ENCODE assay signal across 20 cellular contexts in genomic region chr2:176109226-176109954, GRCh38. TPM values are rescaled to one million over a fixed set of nuclear protein-coding genes. Genes with fewer than 3 reads are reported as not detected.
A peak's percentile ranks its signal among the peaks of the same experiment; 100 is the strongest.
DNase-seq lines count a peak whose midpoint lies in the region; ATAC-seq, FAIRE-seq and TF ChIP-seq lines count a peak whose summit lies in the region.
"Had no signal": no experiment of that assay in that cellular context is flagged by ENCODE, and none has a peak within 500 bp of the region (broad histone marks: within the 10 kb centered on the region; RNA-seq: fewer than 3 reads in every experiment).

No MANE protein-coding gene starts in this region.

- H3K27me3 ChIP-seq in HepG2 (ENCODE audit: control insufficient read depth in 1 of 2, insufficient read depth in 2 of 2, low read length in 2 of 2): peaks cover 30 to 88% of the 10 kb centered on the region in 2 experiments
- H3K27me3 ChIP-seq in right lobe of liver: peaks cover 14 to 86% of the 10 kb centered on the region in 2 donors

- H3K9me3 ChIP-seq in HepG2 (ENCODE audit: low read length) (no peaks in the 10 kb centered on the region), right lobe of liver (no peaks in the 10 kb centered on the region)
- H3K9me3 ChIP-seq: gastroesophageal sphincter, psoas muscle had no signal

- POLR2A ChIA-PET in HepG2 (lab: Yijun Ruan, JAX): no interaction called here

- no peak overlapping the region for H3K4me3 Mint-ChIP-seq in activated T-helper 1 cell treated with anti-CD3 and anti-CD28 coated beads, Interleukin-12 subunit alpha, Interleukin-12 subunit beta, Interleukin-2, Interleukin-4 antibody, amounts not matched to agents 30 ng/mL and 10 ng/mL and 1 ng/mL, durations not matched to agents 14 hours and 24 hours and 36 hours
- peak overlapping the region; percentile 25 for H3K4me3 Mint-ChIP-seq in mesothelial cell of epicardium

- no peak for TF ChIP-seq EP300 in HepG2 (IDR thresholded peaks at IDR 0.05; ENCODE audit: low read depth in 2 of 2, low read length in 2 of 2)
- no peak for TF ChIP-seq EP300 in HepG2 (CRISPR knock-in tag; IDR thresholded peaks at IDR 0.05; ENCODE audit: borderline replicate concordance)

- H3K4me1 Mint-ChIP-seq in activated T-helper 1 cell treated with anti-CD3 and anti-CD28 coated beads, Interleukin-12 subunit alpha, Interleukin-12 subunit beta, Interleukin-2, Interleukin-4 antibody, amounts not matched to agents 30 ng/mL and 10 ng/mL and 1 ng/mL, durations not matched to agents 14 hours and 24 hours and 36 hours (ENCODE audit: low read depth): peaks cover 7% of the 10 kb centered on the region
- H3K4me1 Mint-ChIP-seq in mesothelial cell of epicardium: peaks cover 16% of the 10 kb centered on the region

- BruUV-seq in HepG2 (replicated peaks; lab: Mats Ljungman, UMichigan): no TSS peak

- CTCF ChIA-PET in HepG2 (lab: Yijun Ruan, JAX; ENCODE audit: low intra/inter-chr PET ratio, low total read pairs): no interaction called here

- H3K4me3 ChIP-seq in HepG2 (replicated peaks in 1 of 3; ENCODE audit: insufficient read depth in 1 of 3, low read depth in 2 of 3, low read length in 3 of 3) (no peak overlapping the region), right lobe of liver (no peak overlapping the region)
- H3K4me3 ChIP-seq: BLaER1 treated with 17β-estradiol and CSF1 and Interleukin-3, amounts not matched to agents 10 nM and 100 nM; gastroesophageal sphincter; GM12878; PC-9; psoas muscle had no signal

- TF ChIP-seq RAD21 in HepG2 (CRISPR knock-in tag; IDR thresholded peaks at IDR 0.05): no peak

- H3K27me3 Mint-ChIP-seq in activated T-helper 1 cell treated with anti-CD3 and anti-CD28 coated beads, Interleukin-12 subunit alpha, Interleukin-12 subunit beta, Interleukin-2, Interleukin-4 antibody, amounts not matched to agents 30 ng/mL and 10 ng/mL and 1 ng/mL, durations not matched to agents 14 hours and 24 hours and 36 hours (ENCODE audit: insufficient read depth): peaks cover 76% of the 10 kb centered on the region
- peaks cover 90% of the 10 kb centered on the region for H3K27me3 Mint-ChIP-seq in mesothelial cell of epicardium (ENCODE audit: low read depth)

- no peak for ATAC-seq in HepG2
- ATAC-seq in right lobe of liver: no peak
- ATAC-seq in left lobe of liver: no peak
- no peak for ATAC-seq in GM19324 (IDR thresholded peaks at IDR 0.05; ENCODE audit: low FRiP score, unreplicated experiment)
- no peak for ATAC-seq in GM19395 (IDR thresholded peaks at IDR 0.05; ENCODE audit: unreplicated experiment)
- ATAC-seq: gastroesophageal sphincter, GM12878, psoas muscle had no signal

- in situ Hi-C loops in HepG2 (cut with HindIII; ENCODE audit: extremely low pct_ligation_motif_present, low pct_unique_long_range_greater_than_20kb): loop anchor here (10.0 kb wide), 1 partner anchor 1075 kb away; no protein-coding TSS in a partner anchor

- DNase-seq in HepG2 (ENCODE audit: low spot score) (no peak), right lobe of liver (no peak), mesothelial cell of epicardium (ENCODE audit: low spot score in 2 of 2, unreplicated experiment in 2 of 2) (no peak), left lobe of liver (ENCODE audit: low spot score) (no peak), AG08396 (ENCODE audit: low spot score) (no peak)
- DNase-seq in activated T-helper 1 cell treated with anti-CD3 and anti-CD28 coated beads, Interleukin-12 subunit alpha, Interleukin-12 subunit beta, Interleukin-2, Interleukin-4 antibody, amounts not matched to agents 30 ng/mL and 10 ng/mL and 1 ng/mL, durations not matched to agents 14 hours and 24 hours and 36 hours (ENCODE audit: low spot score): no peak
- DNase-seq: activated CD4-positive, CD25-positive, alpha-beta regulatory T cell treated with anti-CD3 and anti-CD28 coated beads, Interleukin-2, amount 50 U/mL, for 72 hours; effector CD8-positive, alpha-beta T cell; immature natural killer cell; PC-9; psoas muscle; SW 1271 had no signal

- peaks cover 7% of the 10 kb centered on the region for H3K4me1 ChIP-seq in HepG2 (ENCODE audit: insufficient read depth, low read length)
- peaks cover 0 to 8% (median 0%) of the 10 kb centered on the region in 4 donors for H3K4me1 ChIP-seq in right lobe of liver
- H3K4me1 ChIP-seq: BLaER1 treated with 17β-estradiol and CSF1 and Interleukin-3, amounts not matched to agents 10 nM and 100 nM had no signal

- H3K9ac ChIP-seq in HepG2 (ENCODE audit: insufficient read depth, low read depth, low read length): no peak overlapping the region
- H3K9ac ChIP-seq: BLaER1 treated with 17β-estradiol and CSF1 and Interleukin-3, amounts not matched to agents 10 nM and 100 nM had no signal

- FAIRE-seq in HepG2 (lab: Jason Lieb, UNC): no peak
- FAIRE-seq: GM12878, HTR-8/SVneo had no signal

- H3K79me2 ChIP-seq in HepG2 (ENCODE audit: insufficient read depth, low read length): no peaks in the 10 kb centered on the region

- TF ChIP-seq POLR2A in HepG2 (IDR thresholded peaks at IDR 0.05; ENCODE audit: insufficient read depth in 1 of 2, low read depth in 2 of 2, low read length in 2 of 2): no peak
- TF ChIP-seq POLR2A in right lobe of liver (IDR thresholded peaks at IDR 0.05): no peak

- 51% methylated on average over 25 of the region's 25 CpGs for WGBS in HepG2 (ENCODE audit: low lambda C conversion rate)
- 8% methylated on average over 16 of the region's 25 CpGs for WGBS in right lobe of liver (ENCODE audit: insufficient coverage, low coverage, low lambda C conversion rate, missing lambda C conversion rate)

- intact Hi-C loops in HepG2 (cut with micrococcal nuclease; ENCODE audit: unreplicated experiment): no loop called here
- intact Hi-C loops in right lobe of liver (cut with DNase I): no loop called here
- intact Hi-C loops in activated T-helper 1 cell treated with anti-CD3 and anti-CD28 coated beads, Interleukin-12 subunit alpha, Interleukin-12 subunit beta, Interleukin-2, Interleukin-4 antibody, amounts not matched to agents 30 ng/mL and 10 ng/mL and 1 ng/mL, durations not matched to agents 14 hours and 24 hours and 36 hours (cut with micrococcal nuclease): no loop called here

- no peaks in the 10 kb centered on the region for H4K20me1 ChIP-seq in HepG2 (ENCODE audit: insufficient read depth, low read length)

- peaks cover 3% of the 10 kb centered on the region for H3K36me3 Mint-ChIP-seq in activated T-helper 1 cell treated with anti-CD3 and anti-CD28 coated beads, Interleukin-12 subunit alpha, Interleukin-12 subunit beta, Interleukin-2, Interleukin-4 antibody, amounts not matched to agents 30 ng/mL and 10 ng/mL and 1 ng/mL, durations not matched to agents 14 hours and 24 hours and 36 hours (ENCODE audit: low read depth)
- no peaks in the 10 kb centered on the region for H3K36me3 Mint-ChIP-seq in mesothelial cell of epicardium

- no peaks in the 10 kb centered on the region for H3K36me3 ChIP-seq in HepG2 (replicated peaks in 1 of 2; ENCODE audit: control insufficient read depth in 1 of 2, insufficient read depth in 2 of 2, low read length in 2 of 2)
- H3K36me3 ChIP-seq in right lobe of liver: no peaks in the 10 kb centered on the region
- H3K36me3 ChIP-seq: BLaER1 treated with 17β-estradiol and CSF1 and Interleukin-3, amounts not matched to agents 10 nM and 100 nM; gastroesophageal sphincter had no signal

- no peak overlapping the region for H2AFZ ChIP-seq in HepG2 (ENCODE audit: low read length)
- H2AFZ ChIP-seq: PC-9 had no signal

- H3K9me3 Mint-ChIP-seq in activated T-helper 1 cell treated with anti-CD3 and anti-CD28 coated beads, Interleukin-12 subunit alpha, Interleukin-12 subunit beta, Interleukin-2, Interleukin-4 antibody, amounts not matched to agents 30 ng/mL and 10 ng/mL and 1 ng/mL, durations not matched to agents 14 hours and 24 hours and 36 hours: no peaks in the 10 kb centered on the region
- H3K9me3 Mint-ChIP-seq in mesothelial cell of epicardium: no peaks in the 10 kb centered on the region

- TF ChIP-seq CTCF in HepG2 (CRISPR knock-in tag; IDR thresholded peaks at IDR 0.05) (no peak), right lobe of liver (IDR thresholded peaks at IDR 0.05) (no peak), mesothelial cell of epicardium (IDR thresholded peaks at IDR 0.05; ENCODE audit: unreplicated experiment) (peak; percentile 35)

- H3K27ac ChIP-seq in HepG2 (ENCODE audit: extremely low read length, insufficient read depth, low read length) (no peak overlapping the region), right lobe of liver (no peak overlapping the region)
- H3K27ac ChIP-seq: BLaER1 treated with 17β-estradiol and CSF1 and Interleukin-3, amounts not matched to agents 10 nM and 100 nM; gastroesophageal sphincter; PC-9; psoas muscle had no signal

- peak overlapping the region; percentile 38; the same call in 1 of the 2 replicates for H3K4me2 ChIP-seq in HepG2 (ENCODE audit: low read depth, low read length)
- H3K4me2 ChIP-seq: BLaER1 treated with 17β-estradiol and CSF1 and Interleukin-3, amounts not matched to agents 10 nM and 100 nM; PC-9 had no signal

- peak overlapping the region; percentile 73 for H3K27ac Mint-ChIP-seq in activated T-helper 1 cell treated with anti-CD3 and anti-CD28 coated beads, Interleukin-12 subunit alpha, Interleukin-12 subunit beta, Interleukin-2, Interleukin-4 antibody, amounts not matched to agents 30 ng/mL and 10 ng/mL and 1 ng/mL, durations not matched to agents 14 hours and 24 hours and 36 hours
- H3K27ac Mint-ChIP-seq in mesothelial cell of epicardium: no peak overlapping the region

RNA-seq across cellular contexts. Expression of gene HOXD11, which starts 2.3 kb away (rescaled TPM):
- total RNA-seq in HepG2 (2016; rRNA removed; fragmentation: Illumina TruSeq; extraction: Trizol) (not detected in 2 replicates), right lobe of liver (not detected), mesothelial cell of epicardium (1.9 to 3.0 TPM (median 2.2 TPM) in 3 replicates), left lobe of liver (not detected)
- not detected in 2 replicates for total RNA-seq in HepG2 (2016; cell fraction: cytosol; rRNA removed; fragmentation: Illumina TruSeq; extraction: Trizol; ENCODE audit: low read depth)
- not detected in 2 replicates for total RNA-seq in HepG2 (2016; cell fraction: insoluble cytoplasmic fraction; rRNA removed; fragmentation: Illumina TruSeq; extraction: Trizol)
- not detected in 2 replicates for total RNA-seq in HepG2 (2016; cell fraction: membrane; rRNA removed; fragmentation: Illumina TruSeq; extraction: Trizol)
- total RNA-seq in HepG2 (2016; cell fraction: nucleus; rRNA removed; fragmentation: Illumina TruSeq; extraction: Trizol): not detected in 2 replicates
- not detected in 2 replicates for polyA plus RNA-seq in HepG2 (2011; rRNA removed)
- polyA plus RNA-seq in HepG2 (2011; cell fraction: cytosol; rRNA removed): not detected in 2 replicates
- polyA plus RNA-seq in HepG2 (2011; cell fraction: nucleus; rRNA removed): not detected in 2 replicates
- polyA plus RNA-seq in HepG2 (2012): not detected in 2 replicates
- polyA plus RNA-seq in HepG2 (2016; cell fraction: cytosol; fragmentation: Illumina TruSeq; extraction: Trizol; ENCODE audit: low read depth): not detected in 2 replicates
- not detected in 2 replicates for polyA plus RNA-seq in HepG2 (2016; cell fraction: insoluble cytoplasmic fraction; fragmentation: Illumina TruSeq; extraction: Trizol; ENCODE audit: low read depth)
- polyA plus RNA-seq in HepG2 (2016; cell fraction: membrane; fragmentation: Illumina TruSeq; extraction: Trizol; ENCODE audit: low read depth): not detected in 2 replicates
- not detected in 2 replicates for polyA plus RNA-seq in HepG2 (2016; cell fraction: nucleus; fragmentation: Illumina TruSeq; extraction: Trizol; ENCODE audit: insufficient read depth, low read depth)
- polyA minus RNA-seq in HepG2 (2011; rRNA and poly(A)+ RNA removed; ENCODE audit: low replicate concordance): 0.72 TPM in 1 of 2 replicates, not detected in the other
- not detected in 2 replicates for polyA minus RNA-seq in HepG2 (2011; cell fraction: cytosol; rRNA and poly(A)+ RNA removed)
- not detected in 2 replicates for polyA minus RNA-seq in HepG2 (2011; cell fraction: nucleus; rRNA and poly(A)+ RNA removed)
- not detected in 2 replicates for total RNA-seq in activated T-helper 1 cell treated with anti-CD3 and anti-CD28 coated beads, Interleukin-12 subunit alpha, Interleukin-12 subunit beta, Interleukin-2, Interleukin-4 antibody, amounts not matched to agents 30 ng/mL and 10 ng/mL and 1 ng/mL, durations not matched to agents 14 hours and 24 hours and 36 hours
- total RNA-seq: gastroesophageal sphincter, GM12878, PC-9, psoas muscle had no signal
- polyA plus RNA-seq: GM12878, immature natural killer cell, psoas muscle had no signal

RNA-seq across cellular contexts. Expression of gene HOXD10, which starts 7.2 kb away (rescaled TPM):
- not detected in 2 replicates for total RNA-seq in HepG2 (2016; rRNA removed; fragmentation: Illumina TruSeq; extraction: Trizol)
- not detected in 2 replicates for total RNA-seq in HepG2 (2016; cell fraction: cytosol; rRNA removed; fragmentation: Illumina TruSeq; extraction: Trizol; ENCODE audit: low read depth)
- total RNA-seq in HepG2 (2016; cell fraction: insoluble cytoplasmic fraction; rRNA removed; fragmentation: Illumina TruSeq; extraction: Trizol): not detected in 2 replicates
- not detected in 2 replicates for total RNA-seq in HepG2 (2016; cell fraction: membrane; rRNA removed; fragmentation: Illumina TruSeq; extraction: Trizol)
- not detected in 2 replicates for total RNA-seq in HepG2 (2016; cell fraction: nucleus; rRNA removed; fragmentation: Illumina TruSeq; extraction: Trizol)
- not detected in 2 replicates for polyA plus RNA-seq in HepG2 (2011; rRNA removed)
- not detected in 2 replicates for polyA plus RNA-seq in HepG2 (2011; cell fraction: cytosol; rRNA removed)
- polyA plus RNA-seq in HepG2 (2011; cell fraction: nucleus; rRNA removed): not detected in 2 replicates
- polyA plus RNA-seq in HepG2 (2012): not detected in 2 replicates
- polyA plus RNA-seq in HepG2 (2016; cell fraction: cytosol; fragmentation: Illumina TruSeq; extraction: Trizol; ENCODE audit: low read depth): not detected in 2 replicates
- not detected in 2 replicates for polyA plus RNA-seq in HepG2 (2016; cell fraction: insoluble cytoplasmic fraction; fragmentation: Illumina TruSeq; extraction: Trizol; ENCODE audit: low read depth)
- polyA plus RNA-seq in HepG2 (2016; cell fraction: membrane; fragmentation: Illumina TruSeq; extraction: Trizol; ENCODE audit: low read depth): not detected in 2 replicates
- polyA plus RNA-seq in HepG2 (2016; cell fraction: nucleus; fragmentation: Illumina TruSeq; extraction: Trizol; ENCODE audit: insufficient read depth, low read depth): not detected in 2 replicates
- not detected in 2 replicates for polyA minus RNA-seq in HepG2 (2011; rRNA and poly(A)+ RNA removed; ENCODE audit: low replicate concordance)
- not detected in 2 replicates for polyA minus RNA-seq in HepG2 (2011; cell fraction: cytosol; rRNA and poly(A)+ RNA removed)
- not detected in 2 replicates for polyA minus RNA-seq in HepG2 (2011; cell fraction: nucleus; rRNA and poly(A)+ RNA removed)
- total RNA-seq in right lobe of liver: not detected
- not detected in 2 replicates for total RNA-seq in activated T-helper 1 cell treated with anti-CD3 and anti-CD28 coated beads, Interleukin-12 subunit alpha, Interleukin-12 subunit beta, Interleukin-2, Interleukin-4 antibody, amounts not matched to agents 30 ng/mL and 10 ng/mL and 1 ng/mL, durations not matched to agents 14 hours and 24 hours and 36 hours
- 3.2 to 4.1 TPM (median 3.9 TPM) in 3 replicates for total RNA-seq in mesothelial cell of epicardium
- total RNA-seq in left lobe of liver: not detected
- total RNA-seq: GM12878, PC-9, psoas muscle had no signal
- polyA plus RNA-seq: GM12878, immature natural killer cell had no signal

RNA-seq across cellular contexts. Expression of gene HOXD12, which starts 9.8 kb away (rescaled TPM):
- not detected in 2 replicates for total RNA-seq in HepG2 (2016; rRNA removed; fragmentation: Illumina TruSeq; extraction: Trizol)
- not detected in 2 replicates for total RNA-seq in HepG2 (2016; cell fraction: cytosol; rRNA removed; fragmentation: Illumina TruSeq; extraction: Trizol; ENCODE audit: low read depth)
- total RNA-seq in HepG2 (2016; cell fraction: insoluble cytoplasmic fraction; rRNA removed; fragmentation: Illumina TruSeq; extraction: Trizol): not detected in 2 replicates
- total RNA-seq in HepG2 (2016; cell fraction: membrane; rRNA removed; fragmentation: Illumina TruSeq; extraction: Trizol): not detected in 2 replicates
- total RNA-seq in HepG2 (2016; cell fraction: nucleus; rRNA removed; fragmentation: Illumina TruSeq; extraction: Trizol): not detected in 2 replicates
- not detected in 2 replicates for polyA plus RNA-seq in HepG2 (2011; rRNA removed)
- polyA plus RNA-seq in HepG2 (2011; cell fraction: cytosol; rRNA removed): not detected in 2 replicates
- not detected in 2 replicates for polyA plus RNA-seq in HepG2 (2011; cell fraction: nucleus; rRNA removed)
- polyA plus RNA-seq in HepG2 (2012): not detected in 2 replicates
- not detected in 2 replicates for polyA plus RNA-seq in HepG2 (2016; cell fraction: cytosol; fragmentation: Illumina TruSeq; extraction: Trizol; ENCODE audit: low read depth)
- polyA plus RNA-seq in HepG2 (2016; cell fraction: insoluble cytoplasmic fraction; fragmentation: Illumina TruSeq; extraction: Trizol; ENCODE audit: low read depth): not detected in 2 replicates
- polyA plus RNA-seq in HepG2 (2016; cell fraction: membrane; fragmentation: Illumina TruSeq; extraction: Trizol; ENCODE audit: low read depth): not detected in 2 replicates
- polyA plus RNA-seq in HepG2 (2016; cell fraction: nucleus; fragmentation: Illumina TruSeq; extraction: Trizol; ENCODE audit: insufficient read depth, low read depth): not detected in 2 replicates
- polyA minus RNA-seq in HepG2 (2011; rRNA and poly(A)+ RNA removed; ENCODE audit: low replicate concordance): not detected in 2 replicates
- not detected in 2 replicates for polyA minus RNA-seq in HepG2 (2011; cell fraction: cytosol; rRNA and poly(A)+ RNA removed)
- not detected in 2 replicates for polyA minus RNA-seq in HepG2 (2011; cell fraction: nucleus; rRNA and poly(A)+ RNA removed)
- total RNA-seq in right lobe of liver: not detected
- not detected in 2 replicates for total RNA-seq in activated T-helper 1 cell treated with anti-CD3 and anti-CD28 coated beads, Interleukin-12 subunit alpha, Interleukin-12 subunit beta, Interleukin-2, Interleukin-4 antibody, amounts not matched to agents 30 ng/mL and 10 ng/mL and 1 ng/mL, durations not matched to agents 14 hours and 24 hours and 36 hours
- total RNA-seq in mesothelial cell of epicardium: 0.27 to 0.40 TPM (median 0.27 TPM) in 3 replicates
- total RNA-seq in left lobe of liver: not detected
- total RNA-seq: gastroesophageal sphincter, GM12878, mesenteric fat pad, PC-9, psoas muscle had no signal
- polyA plus RNA-seq: GM12878, immature natural killer cell, psoas muscle, thymus had no signal

RNA-seq across cellular contexts. Expression of gene HOXD9, which starts 13.1 kb away (rescaled TPM):
- total RNA-seq in HepG2 (2016; rRNA removed; fragmentation: Illumina TruSeq; extraction: Trizol) (not detected in 2 replicates), right lobe of liver (under 1 TPM in 1 of 6 experiments, not detected in 5; 0.25 TPM), mesothelial cell of epicardium (0.93 to 1.2 TPM (median 1.1 TPM) in 3 replicates), left lobe of liver (not detected)
- total RNA-seq in HepG2 (2016; cell fraction: cytosol; rRNA removed; fragmentation: Illumina TruSeq; extraction: Trizol; ENCODE audit: low read depth): not detected in 2 replicates
- total RNA-seq in HepG2 (2016; cell fraction: insoluble cytoplasmic fraction; rRNA removed; fragmentation: Illumina TruSeq; extraction: Trizol): not detected in 2 replicates
- total RNA-seq in HepG2 (2016; cell fraction: membrane; rRNA removed; fragmentation: Illumina TruSeq; extraction: Trizol): not detected in 2 replicates
- total RNA-seq in HepG2 (2016; cell fraction: nucleus; rRNA removed; fragmentation: Illumina TruSeq; extraction: Trizol): not detected in 2 replicates
- not detected in 2 replicates for polyA plus RNA-seq in HepG2 (2011; rRNA removed)
- polyA plus RNA-seq in HepG2 (2011; cell fraction: cytosol; rRNA removed): not detected in 2 replicates
- polyA plus RNA-seq in HepG2 (2011; cell fraction: nucleus; rRNA removed): not detected in 2 replicates
- polyA plus RNA-seq in HepG2 (2012): not detected in 2 replicates
- not detected in 2 replicates for polyA plus RNA-seq in HepG2 (2016; cell fraction: cytosol; fragmentation: Illumina TruSeq; extraction: Trizol; ENCODE audit: low read depth)
- polyA plus RNA-seq in HepG2 (2016; cell fraction: insoluble cytoplasmic fraction; fragmentation: Illumina TruSeq; extraction: Trizol; ENCODE audit: low read depth): not detected in 2 replicates
- polyA plus RNA-seq in HepG2 (2016; cell fraction: membrane; fragmentation: Illumina TruSeq; extraction: Trizol; ENCODE audit: low read depth): not detected in 2 replicates
- polyA plus RNA-seq in HepG2 (2016; cell fraction: nucleus; fragmentation: Illumina TruSeq; extraction: Trizol; ENCODE audit: insufficient read depth, low read depth): not detected in 2 replicates
- 0.61 TPM in 1 of 2 replicates, not detected in the other for polyA minus RNA-seq in HepG2 (2011; rRNA and poly(A)+ RNA removed; ENCODE audit: low replicate concordance)
- not detected in 2 replicates for polyA minus RNA-seq in HepG2 (2011; cell fraction: cytosol; rRNA and poly(A)+ RNA removed)
- not detected in 2 replicates for polyA minus RNA-seq in HepG2 (2011; cell fraction: nucleus; rRNA and poly(A)+ RNA removed)
- not detected in 2 replicates for total RNA-seq in activated T-helper 1 cell treated with anti-CD3 and anti-CD28 coated beads, Interleukin-12 subunit alpha, Interleukin-12 subunit beta, Interleukin-2, Interleukin-4 antibody, amounts not matched to agents 30 ng/mL and 10 ng/mL and 1 ng/mL, durations not matched to agents 14 hours and 24 hours and 36 hours
- total RNA-seq: GM12878, PC-9 had no signal
- polyA plus RNA-seq: GM12878, immature natural killer cell had no signal

RNA-seq across cellular contexts. Expression of gene HOXD13, which starts 16.9 kb away (rescaled TPM):
- total RNA-seq in HepG2 (2016; rRNA removed; fragmentation: Illumina TruSeq; extraction: Trizol) (not detected in 2 replicates), right lobe of liver (not detected), mesothelial cell of epicardium (0.49 to 0.63 TPM (median 0.56 TPM) in 3 replicates), left lobe of liver (not detected)
- not detected in 2 replicates for total RNA-seq in HepG2 (2016; cell fraction: cytosol; rRNA removed; fragmentation: Illumina TruSeq; extraction: Trizol; ENCODE audit: low read depth)
- not detected in 2 replicates for total RNA-seq in HepG2 (2016; cell fraction: insoluble cytoplasmic fraction; rRNA removed; fragmentation: Illumina TruSeq; extraction: Trizol)
- total RNA-seq in HepG2 (2016; cell fraction: membrane; rRNA removed; fragmentation: Illumina TruSeq; extraction: Trizol): not detected in 2 replicates
- not detected in 2 replicates for total RNA-seq in HepG2 (2016; cell fraction: nucleus; rRNA removed; fragmentation: Illumina TruSeq; extraction: Trizol)
- polyA plus RNA-seq in HepG2 (2011; rRNA removed): not detected in 2 replicates
- polyA plus RNA-seq in HepG2 (2011; cell fraction: cytosol; rRNA removed): not detected in 2 replicates
- not detected in 2 replicates for polyA plus RNA-seq in HepG2 (2011; cell fraction: nucleus; rRNA removed)
- polyA plus RNA-seq in HepG2 (2012): not detected in 2 replicates
- not detected in 2 replicates for polyA plus RNA-seq in HepG2 (2016; cell fraction: cytosol; fragmentation: Illumina TruSeq; extraction: Trizol; ENCODE audit: low read depth)
- not detected in 2 replicates for polyA plus RNA-seq in HepG2 (2016; cell fraction: insoluble cytoplasmic fraction; fragmentation: Illumina TruSeq; extraction: Trizol; ENCODE audit: low read depth)
- not detected in 2 replicates for polyA plus RNA-seq in HepG2 (2016; cell fraction: membrane; fragmentation: Illumina TruSeq; extraction: Trizol; ENCODE audit: low read depth)
- not detected in 2 replicates for polyA plus RNA-seq in HepG2 (2016; cell fraction: nucleus; fragmentation: Illumina TruSeq; extraction: Trizol; ENCODE audit: insufficient read depth, low read depth)
- polyA minus RNA-seq in HepG2 (2011; rRNA and poly(A)+ RNA removed; ENCODE audit: low replicate concordance): not detected in 2 replicates
- not detected in 2 replicates for polyA minus RNA-seq in HepG2 (2011; cell fraction: cytosol; rRNA and poly(A)+ RNA removed)
- polyA minus RNA-seq in HepG2 (2011; cell fraction: nucleus; rRNA and poly(A)+ RNA removed): not detected in 2 replicates
- total RNA-seq in activated T-helper 1 cell treated with anti-CD3 and anti-CD28 coated beads, Interleukin-12 subunit alpha, Interleukin-12 subunit beta, Interleukin-2, Interleukin-4 antibody, amounts not matched to agents 30 ng/mL and 10 ng/mL and 1 ng/mL, durations not matched to agents 14 hours and 24 hours and 36 hours: not detected in 2 replicates
- total RNA-seq: gastroesophageal sphincter, GM12878, PC-9, psoas muscle had no signal
- polyA plus RNA-seq: GM12878, immature natural killer cell had no signal
